Comparison of ENCODE assay signal across 1 cellular context in genomic region chr10:115049957-115050356, GRCh38.
TF ChIP-seq lines count a peak whose summit lies in the region.

No MANE protein-coding gene starts in this region.

TF ChIP-seq in WTC11, 78 proteins besides CTCF, POLR2A, EP300 and RAD21 (continued from another document):
- no peak for TF ChIP-seq ERG (CRISPR knock-in tag; IDR thresholded peaks at IDR 0.05)
- no peak for TF ChIP-seq E2F1 (CRISPR knock-in tag; IDR thresholded peaks at IDR 0.05)
- no peak for TF ChIP-seq EMX1 (CRISPR knock-in tag; IDR thresholded peaks at IDR 0.05)
- TF ChIP-seq RELA (CRISPR knock-in tag; IDR thresholded peaks at IDR 0.05; ENCODE audit: borderline replicate concordance), result no peak
- no peak for TF ChIP-seq NR1H2 (CRISPR knock-in tag; IDR thresholded peaks at IDR 0.05)
